Comparison of ENCODE assay signal across 15 cellular contexts in genomic region chr9:27436234-27436633, GRCh38.
DNase-seq lines count a peak whose midpoint lies in the region; ATAC-seq, FAIRE-seq and TF ChIP-seq lines count a peak whose summit lies in the region.
"Had no signal": no experiment of that assay in that cellular context is flagged by ENCODE, and none has a peak within 500 bp of the region (broad histone marks: within the 10 kb centered on the region; RNA-seq: fewer than 3 reads in every experiment).

No MANE protein-coding gene starts in this region.

- no peak for FAIRE-seq in astrocyte (lab: Jason Lieb, UNC)
- FAIRE-seq in HepG2 (lab: Jason Lieb, UNC): peak; percentile 89

- WGBS in HepG2 (ENCODE audit: low lambda C conversion rate): 3% methylated on average over 3 of the region's 3 CpGs

- H3K27ac ChIP-seq in astrocyte (ENCODE audit: low read depth, low read length) (no peak overlapping the region), HepG2 (ENCODE audit: extremely low read length, insufficient read depth, low read length) (no peak overlapping the region), uterus (peak overlapping the region; percentile 73 to 88)
- H3K27ac ChIP-seq: colonic mucosa, transverse colon had no signal

- DNase-seq in SHP77 (lab: John Stamatoyannopoulos, UW): peak; percentile 2 to 17
- no peak for DNase-seq in SHP77 treated with DMSO at 0.1 percent for 48 hours (lab: John Stamatoyannopoulos, UW)
- no peak for DNase-seq in astrocyte (ENCODE audit: low read depth)
- DNase-seq in HepG2 (ENCODE audit: low spot score): peak; percentile 95
- no peak for DNase-seq in uterus
- DNase-seq in cerebellar nuclear complex (lab: John Stamatoyannopoulos, UW): no peak
- no peak for DNase-seq in activated naive CD4-positive, alpha-beta T cell treated with Interleukin-2 at 50 U/mL for 16 hours
- DNase-seq: activated B cell treated with CpG ODN at 0.5 μM for 24 hours; colonic mucosa; left cardiac atrium; naive thymus-derived CD4-positive, alpha-beta T cell; stimulated activated CD4-positive, alpha-beta T cell treated with anti-CD3 and anti-CD28 coated beads, Interleukin-2, amount 100 ng/mL, for 24 hours; transverse colon had no signal

- no peak overlapping the region for H3K9ac ChIP-seq in astrocyte (ENCODE audit: low read length)
- no peak overlapping the region for H3K9ac ChIP-seq in HepG2 (ENCODE audit: insufficient read depth, low read depth, low read length)

- H2AFZ ChIP-seq in astrocyte (ENCODE audit: low read depth, low read length) (no peak overlapping the region), HepG2 (ENCODE audit: low read length) (no peak overlapping the region)

- in situ Hi-C loops in HepG2 (cut with HindIII; ENCODE audit: extremely low pct_ligation_motif_present, low pct_unique_long_range_greater_than_20kb): no loop called here

- no peak for TF ChIP-seq RAD21 in HepG2 (CRISPR knock-in tag; IDR thresholded peaks at IDR 0.05)

- H4K20me1 ChIP-seq in astrocyte (ENCODE audit: insufficient read depth, low read length): no peaks in the 10 kb centered on the region
- H4K20me1 ChIP-seq in HepG2 (ENCODE audit: insufficient read depth, low read length): no peaks in the 10 kb centered on the region; the same call in 1 of the 2 replicates

- intact Hi-C loops in HepG2 (cut with micrococcal nuclease; ENCODE audit: unreplicated experiment) (loop anchor here (1.0 kb wide), 1 partner anchor 133 kb away; no protein-coding TSS in a partner anchor), uterus (cut with DNase I; ENCODE audit: low total_unique reads) (no loop called here)

- H3K9me3 ChIP-seq in astrocyte (ENCODE audit: insufficient read depth, low read depth, low read length): no peaks in the 10 kb centered on the region
- no peaks in the 10 kb centered on the region for H3K9me3 ChIP-seq in HepG2 (ENCODE audit: low read length)
- no peaks in the 10 kb centered on the region for H3K9me3 ChIP-seq in uterus
- H3K9me3 ChIP-seq: colonic mucosa, transverse colon had no signal

- POLR2A ChIA-PET in HepG2 (lab: Yijun Ruan, JAX): no interaction called here

- no peaks in the 10 kb centered on the region for H3K9me3 Mint-ChIP-seq in astrocyte (ENCODE audit: unreplicated experiment)
- H3K9me3 Mint-ChIP-seq: activated B cell treated with CpG ODN at 0.5 μM for 24 hours had no signal

- H3K4me3 Mint-ChIP-seq in astrocyte (ENCODE audit: unreplicated experiment): no peak overlapping the region
- H3K4me3 Mint-ChIP-seq: activated B cell treated with CpG ODN at 0.5 μM for 24 hours; activated naive CD8-positive, alpha-beta T cell; naive thymus-derived CD4-positive, alpha-beta T cell had no signal

- BruUV-seq in HepG2 (replicated peaks; lab: Mats Ljungman, UMichigan): no TSS peak

- no peaks in the 10 kb centered on the region for H3K36me3 ChIP-seq in astrocyte (ENCODE audit: insufficient read depth, low read length)
- H3K36me3 ChIP-seq in HepG2 (replicated peaks in 1 of 2; ENCODE audit: control insufficient read depth in 1 of 2, insufficient read depth in 2 of 2, low read length in 2 of 2): no peaks in the 10 kb centered on the region
- no peaks in the 10 kb centered on the region for H3K36me3 ChIP-seq in uterus
- H3K36me3 ChIP-seq: colonic mucosa, transverse colon had no signal

- H3K79me2 ChIP-seq in astrocyte (ENCODE audit: insufficient read depth, low read length) (no peaks in the 10 kb centered on the region), HepG2 (ENCODE audit: insufficient read depth, low read length) (no peaks in the 10 kb centered on the region)

- TF ChIP-seq POLR2A in HepG2 (IDR thresholded peaks at IDR 0.05; ENCODE audit: insufficient read depth in 1 of 2, low read depth in 2 of 2, low read length in 2 of 2) (no peak), uterus (IDR thresholded peaks at IDR 0.05) (no peak)

- no peaks in the 10 kb centered on the region for H3K27me3 ChIP-seq in astrocyte (ENCODE audit: insufficient read depth, low read length)
- H3K27me3 ChIP-seq in HepG2 (ENCODE audit: control insufficient read depth in 1 of 2, insufficient read depth in 2 of 2, low read length in 2 of 2): peaks cover 3 to 49% of the 10 kb centered on the region in 2 experiments; a peak in 4 of 5 replicates
- no peaks in the 10 kb centered on the region for H3K27me3 ChIP-seq in uterus
- H3K27me3 ChIP-seq: colonic mucosa, transverse colon had no signal

- peak overlapping the region; percentile 89 for H3K27ac Mint-ChIP-seq in astrocyte (ENCODE audit: unreplicated experiment)
- H3K27ac Mint-ChIP-seq: activated naive CD8-positive, alpha-beta T cell had no signal

- H3K27me3 Mint-ChIP-seq in astrocyte (ENCODE audit: low read depth, unreplicated experiment): no peaks in the 10 kb centered on the region
- H3K27me3 Mint-ChIP-seq: activated B cell treated with CpG ODN at 0.5 μM for 24 hours; activated naive CD8-positive, alpha-beta T cell; naive thymus-derived CD4-positive, alpha-beta T cell had no signal

- H3K4me1 Mint-ChIP-seq in astrocyte (ENCODE audit: low read depth, unreplicated experiment): peaks cover 37% of the 10 kb centered on the region

- H3K4me2 ChIP-seq in astrocyte (ENCODE audit: low read length) (no peak overlapping the region), HepG2 (ENCODE audit: low read depth, low read length) (no peak overlapping the region)

- TF ChIP-seq CTCF in astrocyte (IDR thresholded peaks at IDR 0.05; ENCODE audit: insufficient read depth, low read depth, low read length): no peak
- TF ChIP-seq CTCF in HepG2 (CRISPR knock-in tag; IDR thresholded peaks at IDR 0.05): no peak
- TF ChIP-seq CTCF in uterus (IDR thresholded peaks at IDR 0.05): no peak

- H3K4me3 ChIP-seq in astrocyte (ENCODE audit: insufficient read depth, low read depth, low read length): no peak overlapping the region
- H3K4me3 ChIP-seq in HepG2 (replicated peaks in 1 of 3; ENCODE audit: insufficient read depth in 1 of 3, low read depth in 2 of 3, low read length in 3 of 3): no peak overlapping the region
- H3K4me3 ChIP-seq in uterus: no peak overlapping the region
- H3K4me3 ChIP-seq: colonic mucosa, transverse colon had no signal

- H3K4me1 ChIP-seq in astrocyte (ENCODE audit: insufficient read depth, low read length) (no peaks in the 10 kb centered on the region), HepG2 (ENCODE audit: insufficient read depth, low read length) (peaks cover 9% of the 10 kb centered on the region), uterus (peaks cover 0 to 7% of the 10 kb centered on the region in 2 donors)

- ATAC-seq in HepG2 (peak; percentile 99), HG03469 (IDR thresholded peaks at IDR 0.05; ENCODE audit: unreplicated experiment) (no peak)
- ATAC-seq: left cardiac atrium; naive thymus-derived CD4-positive, alpha-beta T cell had no signal

- peak in 1 of 2 experiments; percentile 72; a peak in 2 of 4 replicates for TF ChIP-seq EP300 in HepG2 (IDR thresholded peaks at IDR 0.05; ENCODE audit: low read depth in 2 of 2, low read length in 2 of 2)
- TF ChIP-seq EP300 in HepG2 (CRISPR knock-in tag; IDR thresholded peaks at IDR 0.05; ENCODE audit: borderline replicate concordance): peak; percentile 59; the same call in 1 of the 2 replicates

- no peaks in the 10 kb centered on the region for H3K36me3 Mint-ChIP-seq in astrocyte (ENCODE audit: low read depth, unreplicated experiment)

- CTCF ChIA-PET in HepG2 (lab: Yijun Ruan, JAX; ENCODE audit: low intra/inter-chr PET ratio, low total read pairs): no interaction called here

TF ChIP-seq in HepG2, 621 proteins besides CTCF, POLR2A, EP300 and RAD21 (continues in another document):
- TF ChIP-seq SP2 (CRISPR knock-in tag; IDR thresholded peaks at IDR 0.05): no peak
- TF ChIP-seq ATF5 (CRISPR knock-in tag; IDR thresholded peaks at IDR 0.05; ENCODE audit: low read depth): no peak
- TF ChIP-seq MATR3 (CRISPR knock-in tag; IDR thresholded peaks at IDR 0.05): no peak
- no peak; the same call in 1 of the 2 replicates for TF ChIP-seq GABPB1 (CRISPR knock-in tag; IDR thresholded peaks at IDR 0.05)
- TF ChIP-seq TBX3 (IDR thresholded peaks at IDR 0.05; ENCODE audit: borderline replicate concordance): peak; percentile 99
- TF ChIP-seq ARID4A (CRISPR knock-in tag; IDR thresholded peaks at IDR 0.05; ENCODE audit: borderline replicate concordance): peak; percentile 26; the same call in 1 of the 2 replicates
- no peak for TF ChIP-seq ZBTB3 (CRISPR knock-in tag; IDR thresholded peaks at IDR 0.05; ENCODE audit: borderline replicate concordance, low read depth)

Comparison
In these comparisons a context has a peak if more than half of its experiments do, and no peak if none do; other contexts are left out.
1. DNase-seq: peak in SHP77 (2 of 2) and HepG2 (single experiment); none in SHP77 treated with DMSO at 0.1 percent for 48 hours (single experiment), astrocyte (single experiment), uterus (0 of 2), cerebellar nuclear complex (0 of 2) and activated naive CD4-positive, alpha-beta T cell treated with Interleukin-2 at 50 U/mL for 16 hours (single experiment).
2. H3K27ac ChIP-seq: peak in uterus (2 of 2); none in astrocyte (single experiment) and HepG2 (single experiment).